26 cellular contexts compared by ENCODE assay signal in genomic region chr11:99568808-99569207, GRCh38.
"Had no signal": no experiment of that assay in that cellular context is flagged by ENCODE, and none has a peak within 500 bp of the region (broad histone marks: within the 10 kb centered on the region; RNA-seq: fewer than 3 reads in every experiment).

No MANE protein-coding gene starts in this region.

- H3K4me1 ChIP-seq: heart left ventricle, testis, transverse colon had no signal

- H3K27ac ChIP-seq: heart left ventricle, neutrophil, skin epidermis, testis, transverse colon, VCaP had no signal

- H3K27me3 ChIP-seq: heart left ventricle, neutrophil, testis, transverse colon had no signal

- DNase-seq: activated CD4-positive, alpha-beta T cell treated with anti-CD3 and anti-CD28 coated beads for 4 hours; activated CD4-positive, alpha-beta T cell treated with anti-CD3 and anti-CD28 coated beads, Interleukin-2, amount 50 U/mL, for 4 hours; activated naive CD4-positive, alpha-beta T cell; activated T-cell treated with anti-CD3 and anti-CD28 coated beads for 4 hours; activated T-cell treated with anti-CD3 and anti-CD28 coated beads, Interleukin-2, amount 50 U/mL, for 72 hours; endodermal cell; foreskin fibroblast; heart left ventricle; hypothalamus; immature natural killer cell; left colon; mammary epithelial cell; naive B cell; nephron progenitor cell; retina; stimulated activated CD4-positive, alpha-beta T cell treated with anti-CD3 and anti-CD28 coated beads, Interleukin-12 subunit alpha, Interleukin-12 subunit beta, amount 100 ng/mL, for 4 hours; stimulated activated CD4-positive, alpha-beta T cell treated with anti-CD3 and anti-CD28 coated beads, Interleukin-4, amount 100 ng/mL, for 1 hour; stimulated activated naive CD8-positive, alpha-beta T cell treated with anti-CD3 and anti-CD28 coated beads, Interleukin-15, Interleukin-2, amounts not matched to agents 100 U/mL and 50 U/mL, for 24 hours; testis; transverse colon had no signal

- H3K4me3 ChIP-seq: heart left ventricle, skin epidermis, testis, transverse colon had no signal

- H3K36me3 ChIP-seq: heart left ventricle, neutrophil, transverse colon had no signal

- ATAC-seq: activated naive CD4-positive, alpha-beta T cell treated with anti-CD3 and anti-CD28 coated beads, Interleukin-2, amount 50 U/mL, for 72 hours; activated T-cell treated with anti-CD3 and anti-CD28 coated beads, Interleukin-2, amount 50 U/mL, for 72 hours; esophagus mucosa; heart left ventricle; left colon; sciatic nerve; stimulated activated naive CD8-positive, alpha-beta T cell treated with anti-CD3 and anti-CD28 coated beads, Interleukin-15, Interleukin-2, amounts not matched to agents 100 U/mL and 50 U/mL, for 24 hours had no signal

- H3K9me3 ChIP-seq: neutrophil, testis, transverse colon had no signal
